22 cellular contexts compared by ENCODE assay signal in the genomic region with DNA sequence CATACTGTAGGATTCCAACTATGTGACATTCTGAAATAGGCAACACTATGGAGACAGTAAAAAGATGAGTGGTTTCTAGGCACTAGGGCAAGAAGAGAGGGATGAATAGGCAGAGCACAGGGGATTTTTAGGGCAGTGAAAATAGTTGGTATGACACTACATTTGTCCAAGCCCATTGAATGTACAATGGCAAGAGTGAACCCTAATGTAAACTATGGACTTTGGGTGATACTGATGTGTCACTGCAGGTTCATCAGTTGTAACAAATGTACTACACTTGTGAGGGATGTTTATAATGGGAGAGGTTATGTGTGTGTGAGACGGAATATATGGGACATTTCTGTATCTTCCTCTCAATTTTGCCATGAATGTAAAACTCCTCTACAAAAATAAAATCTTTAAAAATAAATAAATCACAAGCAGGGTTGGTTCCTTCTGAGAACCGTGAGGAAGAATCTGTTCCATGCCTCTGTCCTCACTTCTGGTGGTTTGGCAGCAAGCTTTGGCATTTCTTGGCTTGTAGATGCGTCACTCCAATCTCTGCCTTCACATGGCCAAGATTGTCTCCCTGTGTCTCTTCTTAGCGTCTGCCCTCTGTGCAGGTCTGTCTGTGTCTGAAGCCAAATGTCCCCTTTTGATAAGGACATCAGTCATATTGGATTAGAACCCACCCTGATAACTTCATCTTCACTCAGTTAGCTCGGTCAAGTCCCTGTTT.
DNase-seq lines count a peak whose midpoint lies in the region; ATAC-seq and TF ChIP-seq lines count a peak whose summit lies in the region.
"Had no signal": no experiment of that assay in that cellular context is flagged by ENCODE, and none has a peak within 500 bp of the region (broad histone marks: within the 10 kb centered on the region; RNA-seq: fewer than 3 reads in every experiment).

No MANE protein-coding gene starts in this region.

- peak; percentile 8 for TF ChIP-seq EP300 in transverse colon (IDR thresholded peaks at IDR 0.05; ENCODE audit: low read depth)

- H3K36me3 Mint-ChIP-seq in endothelial cell (ENCODE audit: low read depth, unreplicated experiment) = peaks cover 17% of the 10 kb centered on the region
- H3K36me3 Mint-ChIP-seq: naive thymus-derived CD4-positive, alpha-beta T cell had no signal

- H3K9me3 ChIP-seq in breast epithelium = no peaks in the 10 kb centered on the region
- H3K9me3 ChIP-seq in mammary epithelial cell (replicated peaks; ENCODE audit: insufficient read depth, low read length) = no peaks in the 10 kb centered on the region
- H3K9me3 ChIP-seq in muscle layer of duodenum (ENCODE audit: control insufficient read depth in 1 of 2, low read length in 2 of 2) = no peaks in the 10 kb centered on the region
- H3K9me3 ChIP-seq in transverse colon = no peaks in the 10 kb centered on the region
- H3K9me3 ChIP-seq: adrenal gland had no signal

- TF ChIP-seq CTCF in breast epithelium (IDR thresholded peaks at IDR 0.05) (no peak), mammary epithelial cell (conservative IDR thresholded peaks at IDR 0.05 in 1 of 2, IDR thresholded peaks at IDR 0.05 in 1 of 2; ENCODE audit: extremely low read depth in 1 of 2, insufficient read depth in 1 of 2, low read depth in 1 of 2, low read length in 2 of 2) (no peak), endothelial cell (IDR thresholded peaks at IDR 0.05; ENCODE audit: unreplicated experiment) (no peak), transverse colon (IDR thresholded peaks at IDR 0.05) (no peak)

- H3K9ac ChIP-seq in mammary epithelial cell (ENCODE audit: insufficient read depth, low read length) = no peak overlapping the region

- no peaks in the 10 kb centered on the region for H4K20me1 ChIP-seq in mammary epithelial cell (ENCODE audit: insufficient read depth, low read length)

- H3K4me1 Mint-ChIP-seq in endothelial cell (ENCODE audit: unreplicated experiment) = peaks cover 11% of the 10 kb centered on the region

- TF ChIP-seq POLR2A in breast epithelium (IDR thresholded peaks at IDR 0.05) = no peak
- TF ChIP-seq POLR2A in transverse colon (IDR thresholded peaks at IDR 0.05) = no peak

- H3K4me3 ChIP-seq in breast epithelium (no peak overlapping the region), mammary epithelial cell (replicated peaks in 1 of 3; ENCODE audit: insufficient read depth in 1 of 3, low read depth in 2 of 3, low read length in 3 of 3) (no peak overlapping the region), muscle layer of duodenum (ENCODE audit: low read depth in 1 of 2, low read length in 2 of 2) (no peak overlapping the region), transverse colon (no peak overlapping the region)
- H3K4me3 ChIP-seq: adrenal gland had no signal

- no peaks in the 10 kb centered on the region for H3K27me3 Mint-ChIP-seq in endothelial cell (ENCODE audit: unreplicated experiment)
- H3K27me3 Mint-ChIP-seq: activated CD8-positive, alpha-beta T cell treated with anti-CD3 and anti-CD28 coated beads for 36 hours; naive thymus-derived CD4-positive, alpha-beta T cell had no signal

- H3K4me2 ChIP-seq in mammary epithelial cell (ENCODE audit: insufficient read depth, low read depth, low read length) = no peak overlapping the region

- H3K27me3 ChIP-seq in breast epithelium = no peaks in the 10 kb centered on the region
- H3K27me3 ChIP-seq in mammary epithelial cell (ENCODE audit: insufficient read depth, low read length) = no peaks in the 10 kb centered on the region
- no peaks in the 10 kb centered on the region for H3K27me3 ChIP-seq in muscle layer of duodenum (ENCODE audit: low read depth, low read length)
- H3K27me3 ChIP-seq in transverse colon = no peaks in the 10 kb centered on the region
- H3K27me3 ChIP-seq: adrenal gland had no signal

- H3K4me3 Mint-ChIP-seq in endothelial cell (ENCODE audit: unreplicated experiment) = peak overlapping the region; percentile 6
- H3K4me3 Mint-ChIP-seq: activated CD8-positive, alpha-beta T cell treated with anti-CD3 and anti-CD28 coated beads for 36 hours; naive thymus-derived CD4-positive, alpha-beta T cell had no signal

- CTCF ChIA-PET in mammary epithelial cell (lab: Charles Lee; ENCODE audit: low non-redundant PET) = no interaction called here

- in situ Hi-C loops in mammary epithelial cell (cut with MboI; ENCODE audit: low sequenced_read_pairs in 2 of 2) = no loop called here
- in situ Hi-C loops in transverse colon (cut with MboI; ENCODE audit: low pct_ligation_motif_present in 1 of 4, low pct_unique_long_range_greater_than_20kb in 1 of 4, low sequenced_read_pairs in 3 of 4) = no loop called here

- no peak for ATAC-seq in HG03280 (IDR thresholded peaks at IDR 0.05; ENCODE audit: unreplicated experiment)
- ATAC-seq: activated CD8-positive, alpha-beta T cell treated with anti-CD3 and anti-CD28 coated beads for 36 hours; HCT116; naive thymus-derived CD4-positive, alpha-beta T cell; stimulated activated naive CD8-positive, alpha-beta T cell treated with anti-CD3 and anti-CD28 coated beads, Interleukin-15, Interleukin-2, amounts not matched to agents 100 U/mL and 50 U/mL, for 24 hours had no signal

- intact Hi-C loops in breast epithelium (cut with DNase I; ENCODE audit: low total_unique reads) = loop anchor here (5.0 kb wide), 1 partner anchor 869 kb away; no protein-coding TSS in a partner anchor
- intact Hi-C loops in mammary epithelial cell (cut with micrococcal nuclease) = no loop called here
- intact Hi-C loops in transverse colon (cut with DNase I; ENCODE audit: low total_unique reads) = no loop called here

- no peaks in the 10 kb centered on the region for H3K9me3 Mint-ChIP-seq in endothelial cell (ENCODE audit: unreplicated experiment)
- H3K9me3 Mint-ChIP-seq: activated CD8-positive, alpha-beta T cell treated with anti-CD3 and anti-CD28 coated beads for 36 hours had no signal

- H3K36me3 ChIP-seq in breast epithelium = no peaks in the 10 kb centered on the region
- H3K36me3 ChIP-seq in mammary epithelial cell (ENCODE audit: insufficient read depth, low read length) = no peaks in the 10 kb centered on the region
- H3K36me3 ChIP-seq in muscle layer of duodenum (ENCODE audit: control insufficient read depth in 1 of 2, insufficient read depth in 2 of 2, low read length in 2 of 2) = no peaks in the 10 kb centered on the region
- H3K36me3 ChIP-seq in transverse colon = no peaks in the 10 kb centered on the region
- H3K36me3 ChIP-seq: adrenal gland had no signal

- no peak overlapping the region for H3K27ac Mint-ChIP-seq in endothelial cell (ENCODE audit: unreplicated experiment)
- H3K27ac Mint-ChIP-seq: activated CD8-positive, alpha-beta T cell treated with anti-CD3 and anti-CD28 coated beads for 36 hours; naive thymus-derived CD4-positive, alpha-beta T cell had no signal

- 74% methylated on average over 5 of the region's 5 CpGs for WGBS in mammary epithelial cell (ENCODE audit: low coverage, missing lambda C conversion rate)
- WGBS in transverse colon (ENCODE audit: low coverage in 1 of 2), 2 donors = 71 to 79% methylated on average over 5 of the region's 5 CpGs

- no TSS peak for BruUV-seq in mammary epithelial cell (replicated peaks; lab: Mats Ljungman, UMichigan)

- H3K27ac ChIP-seq in breast epithelium = peak overlapping the region; percentile 39 to 87
- H3K27ac ChIP-seq in mammary epithelial cell (ENCODE audit: insufficient read depth, low read depth, low read length) = no peak overlapping the region
- H3K27ac ChIP-seq in muscle layer of duodenum (ENCODE audit: low read length) = peak overlapping the region; percentile 27
- H3K27ac ChIP-seq in transverse colon = peak overlapping the region; percentile 52 to 78 (median 61)
- H3K27ac ChIP-seq: 22Rv1, RWPE1 had no signal

- no peak overlapping the region for H2AFZ ChIP-seq in mammary epithelial cell (ENCODE audit: low read depth, low read length)

- peak in 1 of 2 donors; percentile 62 for DNase-seq in breast epithelium (ENCODE audit: low spot score in 2 of 2)
- DNase-seq in mammary epithelial cell = no peak
- DNase-seq in endothelial cell (ENCODE audit: low spot score) = no peak
- DNase-seq in transverse colon = no peak
- no peak for DNase-seq in kidney glomerular epithelial cell (lab: John Stamatoyannopoulos, UW)
- no peak for DNase-seq in HUDEP-2 (lab: John Stamatoyannopoulos, UW; ENCODE audit: unreplicated experiment in 76 of 76)
- DNase-seq: activated CD8-positive, alpha-beta T cell treated with anti-CD3 and anti-CD28 coated beads for 36 hours; adrenal gland; COR-L47; islet precursor cell; naive thymus-derived CD4-positive, alpha-beta T cell; NCI-H1092 treated with DMSO at 0.1 percent for 48 hours; NCI-H2107; NCI-H526; small intestine; stimulated activated CD4-positive, alpha-beta T cell treated with anti-CD3 and anti-CD28 coated beads, Interleukin-4, amount 100 ng/mL, for 1 hour; stimulated activated naive CD8-positive, alpha-beta T cell treated with anti-CD3 and anti-CD28 coated beads, Interleukin-15, Interleukin-2, amounts not matched to agents 100 U/mL and 50 U/mL, for 24 hours had no signal

- peaks cover 3 to 7% of the 10 kb centered on the region in 2 donors for H3K4me1 ChIP-seq in breast epithelium
- peaks cover 58% of the 10 kb centered on the region for H3K4me1 ChIP-seq in mammary epithelial cell (ENCODE audit: insufficient read depth, low read length)
- H3K4me1 ChIP-seq in muscle layer of duodenum (ENCODE audit: control insufficient read depth in 1 of 2, insufficient read depth in 2 of 2, low read length in 2 of 2) = peaks cover 0 to 54% of the 10 kb centered on the region in 2 donors
- H3K4me1 ChIP-seq in transverse colon = peaks cover 14 to 70% (median 30%) of the 10 kb centered on the region in 4 donors

- peaks cover 93% of the 10 kb centered on the region for H3K79me2 ChIP-seq in mammary epithelial cell (ENCODE audit: insufficient read depth, low read length)

- dilution Hi-C loops in mammary epithelial cell (cut with HindIII; ENCODE audit: low sequenced_read_pairs) = no loop called here
